ENCODE assay signal across 8 cellular contexts in the genomic region with DNA sequence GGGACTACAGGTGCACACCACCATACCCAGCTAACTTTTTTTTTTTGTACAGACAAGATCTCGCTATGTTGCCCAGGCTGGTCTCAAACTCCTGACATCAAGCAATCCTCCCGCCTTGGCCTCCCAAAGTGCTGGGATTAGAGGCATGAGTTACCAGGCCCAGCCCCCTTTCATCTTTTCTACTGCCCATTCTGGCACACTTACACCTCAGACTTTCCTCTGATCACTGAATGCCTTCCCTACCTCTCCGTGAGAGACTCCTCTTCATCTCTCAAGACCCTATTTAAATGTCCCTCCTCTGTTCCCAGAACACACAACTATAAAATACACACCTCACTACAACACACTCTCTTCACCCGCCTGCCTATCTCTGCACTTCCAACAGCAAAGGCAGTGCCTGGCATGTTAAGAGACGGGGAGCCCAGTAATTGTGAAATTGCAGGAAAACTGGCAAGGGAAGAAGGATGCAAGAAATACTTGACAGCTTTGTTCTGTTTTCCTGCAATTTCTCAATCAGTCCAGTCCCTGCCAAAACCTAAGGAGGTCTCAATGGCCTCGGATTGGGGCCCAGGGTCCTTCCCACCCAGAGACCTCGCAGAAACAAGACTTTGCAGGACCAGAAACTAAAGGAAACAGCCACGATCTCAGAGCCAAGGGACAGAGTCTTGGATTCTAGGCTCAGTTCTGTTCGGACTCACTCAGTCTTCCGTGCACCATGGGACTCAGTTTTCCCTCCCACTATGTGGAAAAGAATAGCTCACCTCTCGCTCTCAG. TPM values are rescaled to one million over a fixed set of nuclear protein-coding genes. Genes with fewer than 3 reads are reported as not detected.
A peak's percentile ranks its signal among the peaks of the same experiment; 100 is the strongest.
DNase-seq lines count a peak whose midpoint lies in the region; ATAC-seq, FAIRE-seq and TF ChIP-seq lines count a peak whose summit lies in the region.

No MANE protein-coding gene starts in this region.

- H3K27ac Mint-ChIP-seq in glutamatergic neuron (ENCODE audit: unreplicated experiment), result peak overlapping the region; percentile 53

- DNase-seq in GM18507 (ENCODE audit: extremely low spot score, insufficient read length, low read depth), result no peak
- no peak for DNase-seq in glutamatergic neuron
- DNase-seq in small intestine, result no peak
- no peak for DNase-seq in NCI-H2171 treated with DMSO at 0.1 percent for 48 hours (lab: John Stamatoyannopoulos, UW)
- DNase-seq in activated gamma-delta T cell (lab: John Stamatoyannopoulos, UW), result no peak
- no peak for DNase-seq in ACHN

- H3K9me3 ChIP-seq in small intestine (ENCODE audit: control insufficient read depth, low read depth), result no peaks in the 10 kb centered on the region

- peaks cover 3 to 9% of the 10 kb centered on the region in 2 donors for H3K4me1 ChIP-seq in small intestine (ENCODE audit: control insufficient read depth in 2 of 2, insufficient read depth in 1 of 2, low read depth in 1 of 2, low read length in 1 of 2)

- FAIRE-seq in GM18507 (lab: Jason Lieb, UNC), result peak; percentile 44
- FAIRE-seq in small intestine (lab: Jason Lieb, UNC), result no peak

- peak overlapping the region; percentile 91 for H3K4me3 ChIP-seq in WI38 (ENCODE audit: low read depth, low read length)
- H3K4me3 ChIP-seq in small intestine (ENCODE audit: low read depth in 1 of 2, low read length in 2 of 2), result peak overlapping the region; percentile 67 to 68

- peaks cover 13% of the 10 kb centered on the region for H3K27me3 Mint-ChIP-seq in glutamatergic neuron (ENCODE audit: unreplicated experiment)

- peaks cover 6% of the 10 kb centered on the region for H3K4me1 Mint-ChIP-seq in glutamatergic neuron (ENCODE audit: low read depth, unreplicated experiment)

- peaks cover 2 to 8% of the 10 kb centered on the region in 2 donors for H3K36me3 ChIP-seq in small intestine (ENCODE audit: control insufficient read depth in 2 of 2, insufficient read depth in 2 of 2, low read length in 2 of 2)

- no peak overlapping the region for H3K27ac ChIP-seq in small intestine (ENCODE audit: low read depth in 1 of 2, low read length in 1 of 2)

- peaks cover 1% of the 10 kb centered on the region for H3K9me3 Mint-ChIP-seq in glutamatergic neuron (ENCODE audit: unreplicated experiment)

- no peak for TF ChIP-seq CTCF in WI38 (IDR thresholded peaks at IDR 0.05; ENCODE audit: low read depth, low read length)
- TF ChIP-seq CTCF in glutamatergic neuron (IDR thresholded peaks at IDR 0.05; ENCODE audit: partially characterized antibody, unreplicated experiment), result no peak

- no peaks in the 10 kb centered on the region for H3K36me3 Mint-ChIP-seq in glutamatergic neuron (ENCODE audit: unreplicated experiment)

- in situ Hi-C loops in ACHN (cut with HindIII; ENCODE audit: low pct_ligation_motif_present, low pct_unique_long_range_greater_than_20kb, low sequenced_read_pairs), result no loop called here

- WGBS in small intestine, 3 donors, result 32 to 39% (median 37%) methylated on average over 11 of the region's 11 CpGs

- H3K27me3 ChIP-seq in small intestine (ENCODE audit: control insufficient read depth in 2 of 2, insufficient read depth in 2 of 2, low read length in 2 of 2), result no peaks in the 10 kb centered on the region

- H3K4me3 Mint-ChIP-seq in glutamatergic neuron (ENCODE audit: unreplicated experiment), result peak overlapping the region; percentile 89

- ATAC-seq in GM19395 (IDR thresholded peaks at IDR 0.05; ENCODE audit: unreplicated experiment), result no peak

RNA-seq across cellular contexts. Expression of a gene that starts 0.9 kb away (rescaled TPM):
- total RNA-seq in glutamatergic neuron (ENCODE audit: unreplicated experiment), result 15.6 TPM
- polyA plus RNA-seq in small intestine, result 10 to 100 TPM in 2 of 3 donors, 1 to 10 TPM in 1; 8.9 to 26.0 (median 14.6) TPM

RNA-seq across cellular contexts. Expression of a gene that starts 1.3 kb away (rescaled TPM):
- total RNA-seq in glutamatergic neuron (ENCODE audit: unreplicated experiment), result 3.8 TPM
- 10 to 100 TPM; 32.8 to 59.5 (median 38.9) TPM for polyA plus RNA-seq in small intestine

RNA-seq across cellular contexts. Expression of a gene that starts 14.3 kb away (rescaled TPM):
- 0.44 TPM for total RNA-seq in glutamatergic neuron (ENCODE audit: unreplicated experiment)
- under 1 TPM in 1 of 3 donors, not detected in 2; 0.09 TPM for polyA plus RNA-seq in small intestine

RNA-seq across cellular contexts. Expression of a gene that starts 26.4 kb away (rescaled TPM):
- 1,577 TPM for total RNA-seq in glutamatergic neuron (ENCODE audit: unreplicated experiment)
- 10 to 100 TPM; 24.0 to 60.8 (median 45.4) TPM for polyA plus RNA-seq in small intestine

RNA-seq across cellular contexts. Expression of a gene that starts 33.0 kb away (rescaled TPM):
- total RNA-seq in glutamatergic neuron (ENCODE audit: unreplicated experiment), result 6.7 TPM
- 100 to 1,000 TPM in 2 of 3 donors, 10 to 100 TPM in 1; 71.3 to 164 (median 131) TPM for polyA plus RNA-seq in small intestine
